ENCODE assay signal across 15 cellular contexts in the genomic region with DNA sequence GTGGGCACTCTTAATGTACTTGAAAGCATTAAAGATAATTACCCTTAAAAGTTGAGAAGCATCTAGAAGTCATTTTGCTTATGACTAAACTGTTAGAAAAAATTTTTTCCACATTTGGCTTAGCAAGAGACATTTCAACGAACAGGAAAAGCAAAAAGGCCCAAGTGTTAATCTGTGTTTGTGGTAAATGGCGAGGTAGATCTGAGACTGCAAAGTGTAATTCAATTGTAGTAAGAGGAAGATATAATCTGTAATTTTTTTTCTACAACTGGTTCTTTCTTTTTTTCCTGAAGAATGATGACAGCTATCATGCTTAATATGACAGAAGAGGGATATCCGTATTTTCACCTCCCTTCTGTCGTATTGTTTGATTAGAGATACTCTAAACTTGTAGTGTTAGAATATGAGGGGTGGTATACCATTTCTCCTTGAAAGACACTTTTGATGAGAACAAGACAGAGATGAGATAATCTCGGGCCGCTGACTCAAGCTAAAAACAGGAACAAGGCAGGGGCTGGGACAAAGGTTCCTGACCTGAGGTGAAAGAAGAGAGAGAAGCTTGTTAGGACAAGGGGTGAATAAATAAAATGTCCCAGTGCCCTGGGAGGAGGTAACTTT.
"Had no signal": no experiment of that assay in that cellular context is flagged by ENCODE, and none has a peak within 500 bp of the region (broad histone marks: within the 10 kb centered on the region; RNA-seq: fewer than 3 reads in every experiment).

No MANE protein-coding gene starts in this region.

- H3K4me3 Mint-ChIP-seq: activated CD4-positive, alpha-beta T cell treated with anti-CD3 and anti-CD28 coated beads, Interleukin-2, amount 10 ng/mL, durations not matched to agents 24 days and 14 days; activated T-cell treated with anti-CD3 and anti-CD28 coated beads, Interleukin-2, amount 50 U/mL, for 72 hours; nephron had no signal

- H3K4me3 ChIP-seq: gastroesophageal sphincter, mucosa of descending colon, stomach, testis, upper lobe of right lung had no signal

- H3K4me1 ChIP-seq: upper lobe of right lung had no signal

- H3K36me3 Mint-ChIP-seq: activated naive CD4-positive, alpha-beta T cell treated with anti-CD3 and anti-CD28 coated beads, Interleukin-2, amount 50 U/mL, for 72 hours had no signal

- H3K27me3 Mint-ChIP-seq: activated CD4-positive, alpha-beta T cell treated with anti-CD3 and anti-CD28 coated beads, Interleukin-2, amount 10 ng/mL, durations not matched to agents 24 days and 14 days had no signal

- H3K9me3 ChIP-seq: gastroesophageal sphincter, mucosa of descending colon, stomach, testis, upper lobe of right lung had no signal

- DNase-seq: activated CD4-positive, alpha-beta T cell treated with anti-CD3 and anti-CD28 coated beads, Interleukin-2, amount 10 ng/mL, durations not matched to agents 24 days and 14 days; activated CD4-positive, CD25-positive, alpha-beta regulatory T cell; activated CD8-positive, alpha-beta memory T cell treated with anti-CD3 and anti-CD28 coated beads, Interleukin-2, amount 50 U/mL, for 48 hours; activated gamma-delta T cell; activated T-cell treated with anti-CD3 and anti-CD28 coated beads, Interleukin-2, amount 50 U/mL, for 72 hours; islet precursor cell; mammary epithelial cell; mucosa of descending colon; stomach; testis; upper lobe of right lung had no signal

- H3K36me3 ChIP-seq: gastroesophageal sphincter, stomach, upper lobe of right lung had no signal

- H3K9me3 Mint-ChIP-seq: activated T-cell treated with anti-CD3 and anti-CD28 coated beads, Interleukin-2, amount 50 U/mL, for 72 hours had no signal

- H3K27me3 ChIP-seq: gastroesophageal sphincter, stomach, testis, upper lobe of right lung had no signal

- H3K27ac ChIP-seq: gastroesophageal sphincter, stomach, testis, upper lobe of right lung had no signal

- ATAC-seq: activated naive CD4-positive, alpha-beta T cell treated with anti-CD3 and anti-CD28 coated beads, Interleukin-2, amount 50 U/mL, for 72 hours; activated T-cell treated with anti-CD3 and anti-CD28 coated beads, Interleukin-2, amount 50 U/mL, for 72 hours; gastroesophageal sphincter; mucosa of descending colon; sciatic nerve; upper lobe of right lung had no signal

- H3K4me1 Mint-ChIP-seq: activated CD4-positive, alpha-beta T cell treated with anti-CD3 and anti-CD28 coated beads, Interleukin-2, amount 10 ng/mL, durations not matched to agents 24 days and 14 days; nephron had no signal

- H3K27ac Mint-ChIP-seq: activated CD4-positive, alpha-beta T cell treated with anti-CD3 and anti-CD28 coated beads, Interleukin-2, amount 10 ng/mL, durations not matched to agents 24 days and 14 days; activated naive CD4-positive, alpha-beta T cell treated with anti-CD3 and anti-CD28 coated beads, Interleukin-2, amount 50 U/mL, for 72 hours; activated T-cell treated with anti-CD3 and anti-CD28 coated beads, Interleukin-2, amount 50 U/mL, for 72 hours; nephron had no signal
